ENCODE assay signal across 20 cellular contexts in the genomic region with DNA sequence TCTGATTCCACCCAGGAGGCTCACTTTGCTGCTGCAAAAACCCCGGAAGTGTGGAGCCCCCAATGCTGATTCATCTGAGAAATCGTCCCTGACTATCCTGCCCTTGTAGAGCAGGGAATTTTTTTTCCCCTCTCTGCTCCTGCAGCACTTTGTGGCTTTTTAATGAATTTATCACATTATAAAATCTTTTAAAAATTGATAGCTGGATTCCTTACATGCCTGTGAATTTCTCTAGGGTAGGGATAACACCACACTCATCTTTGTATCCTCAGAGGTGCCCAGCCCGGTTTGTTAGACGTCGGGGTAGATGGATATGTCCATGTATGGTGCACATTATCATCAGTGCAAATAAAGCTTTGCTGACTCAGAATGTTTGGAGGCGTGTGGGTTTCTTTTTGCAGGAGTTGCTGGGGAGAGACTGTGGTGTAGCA.
DNase-seq lines count a peak whose midpoint lies in the region; ATAC-seq and TF ChIP-seq lines count a peak whose summit lies in the region.
"Had no signal": no experiment of that assay in that cellular context is flagged by ENCODE, and none has a peak within 500 bp of the region (broad histone marks: within the 10 kb centered on the region; RNA-seq: fewer than 3 reads in every experiment).

No MANE protein-coding gene starts in this region.

- no peaks in the 10 kb centered on the region for H3K36me3 Mint-ChIP-seq in stimulated activated naive CD8-positive, alpha-beta T cell treated with anti-CD3 and anti-CD28 coated beads, Interleukin-15, Interleukin-2, amounts not matched to agents 100 ng/mL and 50 ng/mL, for 24 hours (ENCODE audit: low read depth)
- H3K36me3 Mint-ChIP-seq: CD8-positive, alpha-beta memory T cell had no signal

- H3K4me1 Mint-ChIP-seq in stimulated activated naive CD8-positive, alpha-beta T cell treated with anti-CD3 and anti-CD28 coated beads, Interleukin-15, Interleukin-2, amounts not matched to agents 100 ng/mL and 50 ng/mL, for 24 hours (ENCODE audit: low read depth) = peaks cover 37% of the 10 kb centered on the region
- peaks cover 36% of the 10 kb centered on the region for H3K4me1 Mint-ChIP-seq in stimulated activated naive CD8-positive, alpha-beta T cell treated with anti-CD3 and anti-CD28 coated beads, Interleukin-15, amount 100 ng/mL, for 72 hours

- no peak overlapping the region for H3K4me3 ChIP-seq in fibroblast of villous mesenchyme (ENCODE audit: low read depth, low read length)
- H3K4me3 ChIP-seq: SJSA1 had no signal

- no peaks in the 10 kb centered on the region for H3K9me3 Mint-ChIP-seq in stimulated activated naive CD8-positive, alpha-beta T cell treated with anti-CD3 and anti-CD28 coated beads, Interleukin-15, Interleukin-2, amounts not matched to agents 100 ng/mL and 50 ng/mL, for 24 hours
- no peaks in the 10 kb centered on the region for H3K9me3 Mint-ChIP-seq in stimulated activated naive CD8-positive, alpha-beta T cell treated with anti-CD3 and anti-CD28 coated beads, Interleukin-15, amount 100 ng/mL, for 72 hours
- H3K9me3 Mint-ChIP-seq: activated T-helper 2 cell treated with anti-CD3 and anti-CD28 coated beads, Interferon-gamma antibody, Interleukin-2, Interleukin-4, amounts not matched to agents 10 μg/mL and 5 μg/mL and 100 μg/mL, durations not matched to agents 14 hours and 24 hours and 36 hours; CD8-positive, alpha-beta memory T cell had no signal

- peak overlapping the region; percentile 99 for H3K27ac Mint-ChIP-seq in stimulated activated naive CD8-positive, alpha-beta T cell treated with anti-CD3 and anti-CD28 coated beads, Interleukin-15, Interleukin-2, amounts not matched to agents 100 ng/mL and 50 ng/mL, for 24 hours
- H3K27ac Mint-ChIP-seq in stimulated activated naive CD8-positive, alpha-beta T cell treated with anti-CD3 and anti-CD28 coated beads, Interleukin-15, amount 100 ng/mL, for 72 hours = no peak overlapping the region

- peaks cover 28% of the 10 kb centered on the region for H3K27me3 Mint-ChIP-seq in stimulated activated naive CD8-positive, alpha-beta T cell treated with anti-CD3 and anti-CD28 coated beads, Interleukin-15, Interleukin-2, amounts not matched to agents 100 ng/mL and 50 ng/mL, for 24 hours
- H3K27me3 Mint-ChIP-seq in stimulated activated naive CD8-positive, alpha-beta T cell treated with anti-CD3 and anti-CD28 coated beads, Interleukin-15, amount 100 ng/mL, for 72 hours = peaks cover 21% of the 10 kb centered on the region

- no peak for ATAC-seq in stimulated activated naive CD8-positive, alpha-beta T cell treated with anti-CD3 and anti-CD28 coated beads, Interleukin-15, amount 100 ng/mL, for 72 hours
- peak; percentile 81 for ATAC-seq in SK-N-SH treated with all-trans-retinoic acid at 6 μM for 48 hours
- no peak for ATAC-seq in GM21447 (IDR thresholded peaks at IDR 0.05; ENCODE audit: unreplicated experiment)
- no peak for ATAC-seq in esophagus mucosa
- ATAC-seq in GM19467 (IDR thresholded peaks at IDR 0.05; ENCODE audit: unreplicated experiment) = no peak
- ATAC-seq: activated CD4-positive, CD25-positive, alpha-beta regulatory T cell treated with anti-CD3 and anti-CD28 coated beads, Interleukin-2, amount 50 U/mL, for 24 hours had no signal

- DNase-seq in stimulated activated naive CD8-positive, alpha-beta T cell treated with anti-CD3 and anti-CD28 coated beads, Interleukin-15, amount 100 ng/mL, for 72 hours = no peak
- DNase-seq in fibroblast of villous mesenchyme (ENCODE audit: low read depth) (peak; percentile 38), NCI-H1092 treated with DMSO at 0.1 percent for 48 hours (lab: John Stamatoyannopoulos, UW) (no peak)
- DNase-seq: activated CD8-positive, alpha-beta memory T cell treated with anti-CD3 and anti-CD28 coated beads for 24 hours; amniotic stem cell; CD8-positive, alpha-beta memory T cell; HCEC 1CT; hypothalamus; KG1; NCI-H1417 treated with DMSO at 0.1 percent for 48 hours; NCI-H2171; T-helper 9 cell had no signal

- TF ChIP-seq CTCF in fibroblast of villous mesenchyme (IDR thresholded peaks at IDR 0.05; ENCODE audit: insufficient read depth, low read depth, low read length) = no peak

- peak overlapping the region; percentile 18 for H3K4me3 Mint-ChIP-seq in stimulated activated naive CD8-positive, alpha-beta T cell treated with anti-CD3 and anti-CD28 coated beads, Interleukin-15, Interleukin-2, amounts not matched to agents 100 ng/mL and 50 ng/mL, for 24 hours
- H3K4me3 Mint-ChIP-seq in stimulated activated naive CD8-positive, alpha-beta T cell treated with anti-CD3 and anti-CD28 coated beads, Interleukin-15, amount 100 ng/mL, for 72 hours = no peak overlapping the region

TF ChIP-seq in SK-N-SH treated with all-trans-retinoic acid at 6 μM for 48 hours, 23 proteins besides CTCF, POLR2A, EP300 and RAD21 (continues in another document):
- TF ChIP-seq OSR1 (CRISPR knock-in tag; IDR thresholded peaks at IDR 0.05) (no peak), GLIS3 (CRISPR knock-in tag; IDR thresholded peaks at IDR 0.05) (peak; percentile 73), ARNTL (CRISPR knock-in tag; IDR thresholded peaks at IDR 0.05; ENCODE audit: borderline replicate concordance, low read depth) (no peak), ZNF8 (CRISPR knock-in tag; IDR thresholded peaks at IDR 0.05) (no peak), CSDC2 (CRISPR knock-in tag; IDR thresholded peaks at IDR 0.05) (peak; percentile 27; the same call in 1 of the 2 replicates), ISL1 (CRISPR knock-in tag; IDR thresholded peaks at IDR 0.05) (peak; percentile 96)
- TF ChIP-seq, protein P1, sequence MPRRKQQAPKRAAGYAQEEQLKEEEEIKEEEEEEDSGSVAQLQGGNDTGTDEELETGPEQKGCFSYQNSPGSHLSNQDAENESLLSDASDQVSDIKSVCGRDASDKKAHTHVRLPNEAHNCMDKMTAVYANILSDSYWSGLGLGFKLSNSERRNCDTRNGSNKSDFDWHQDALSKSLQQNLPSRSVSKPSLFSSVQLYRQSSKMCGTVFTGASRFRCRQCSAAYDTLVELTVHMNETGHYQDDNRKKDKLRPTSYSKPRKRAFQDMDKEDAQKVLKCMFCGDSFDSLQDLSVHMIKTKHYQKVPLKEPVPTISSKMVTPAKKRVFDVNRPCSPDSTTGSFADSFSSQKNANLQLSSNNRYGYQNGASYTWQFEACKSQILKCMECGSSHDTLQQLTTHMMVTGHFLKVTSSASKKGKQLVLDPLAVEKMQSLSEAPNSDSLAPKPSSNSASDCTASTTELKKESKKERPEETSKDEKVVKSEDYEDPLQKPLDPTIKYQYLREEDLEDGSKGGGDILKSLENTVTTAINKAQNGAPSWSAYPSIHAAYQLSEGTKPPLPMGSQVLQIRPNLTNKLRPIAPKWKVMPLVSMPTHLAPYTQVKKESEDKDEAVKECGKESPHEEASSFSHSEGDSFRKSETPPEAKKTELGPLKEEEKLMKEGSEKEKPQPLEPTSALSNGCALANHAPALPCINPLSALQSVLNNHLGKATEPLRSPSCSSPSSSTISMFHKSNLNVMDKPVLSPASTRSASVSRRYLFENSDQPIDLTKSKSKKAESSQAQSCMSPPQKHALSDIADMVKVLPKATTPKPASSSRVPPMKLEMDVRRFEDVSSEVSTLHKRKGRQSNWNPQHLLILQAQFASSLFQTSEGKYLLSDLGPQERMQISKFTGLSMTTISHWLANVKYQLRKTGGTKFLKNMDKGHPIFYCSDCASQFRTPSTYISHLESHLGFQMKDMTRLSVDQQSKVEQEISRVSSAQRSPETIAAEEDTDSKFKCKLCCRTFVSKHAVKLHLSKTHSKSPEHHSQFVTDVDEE (CRISPR knock-in tag; IDR thresholded peaks at IDR 0.05) = no peak
- TF ChIP-seq, protein P2, sequence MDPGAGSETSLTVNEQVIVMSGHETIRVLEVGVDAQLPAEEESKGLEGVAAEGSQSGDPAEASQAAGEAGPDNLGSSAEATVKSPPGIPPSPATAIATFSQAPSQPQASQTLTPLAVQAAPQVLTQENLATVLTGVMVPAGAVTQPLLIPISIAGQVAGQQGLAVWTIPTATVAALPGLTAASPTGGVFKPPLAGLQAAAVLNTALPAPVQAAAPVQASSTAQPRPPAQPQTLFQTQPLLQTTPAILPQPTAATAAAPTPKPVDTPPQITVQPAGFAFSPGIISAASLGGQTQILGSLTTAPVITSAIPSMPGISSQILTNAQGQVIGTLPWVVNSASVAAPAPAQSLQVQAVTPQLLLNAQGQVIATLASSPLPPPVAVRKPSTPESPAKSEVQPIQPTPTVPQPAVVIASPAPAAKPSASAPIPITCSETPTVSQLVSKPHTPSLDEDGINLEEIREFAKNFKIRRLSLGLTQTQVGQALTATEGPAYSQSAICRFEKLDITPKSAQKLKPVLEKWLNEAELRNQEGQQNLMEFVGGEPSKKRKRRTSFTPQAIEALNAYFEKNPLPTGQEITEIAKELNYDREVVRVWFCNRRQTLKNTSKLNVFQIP (CRISPR knock-in tag; IDR thresholded peaks at IDR 0.05; ENCODE audit: borderline replicate concordance, low read depth) = no peak
- TF ChIP-seq, protein P3, sequence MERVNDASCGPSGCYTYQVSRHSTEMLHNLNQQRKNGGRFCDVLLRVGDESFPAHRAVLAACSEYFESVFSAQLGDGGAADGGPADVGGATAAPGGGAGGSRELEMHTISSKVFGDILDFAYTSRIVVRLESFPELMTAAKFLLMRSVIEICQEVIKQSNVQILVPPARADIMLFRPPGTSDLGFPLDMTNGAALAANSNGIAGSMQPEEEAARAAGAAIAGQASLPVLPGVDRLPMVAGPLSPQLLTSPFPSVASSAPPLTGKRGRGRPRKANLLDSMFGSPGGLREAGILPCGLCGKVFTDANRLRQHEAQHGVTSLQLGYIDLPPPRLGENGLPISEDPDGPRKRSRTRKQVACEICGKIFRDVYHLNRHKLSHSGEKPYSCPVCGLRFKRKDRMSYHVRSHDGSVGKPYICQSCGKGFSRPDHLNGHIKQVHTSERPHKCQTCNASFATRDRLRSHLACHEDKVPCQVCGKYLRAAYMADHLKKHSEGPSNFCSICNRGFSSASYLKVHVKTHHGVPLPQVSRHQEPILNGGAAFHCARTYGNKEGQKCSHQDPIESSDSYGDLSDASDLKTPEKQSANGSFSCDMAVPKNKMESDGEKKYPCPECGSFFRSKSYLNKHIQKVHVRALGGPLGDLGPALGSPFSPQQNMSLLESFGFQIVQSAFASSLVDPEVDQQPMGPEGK (CRISPR knock-in tag; IDR thresholded peaks at IDR 0.05; ENCODE audit: borderline replicate concordance) = peak; percentile 80; the same call in 1 of the 2 replicates
- TF ChIP-seq, protein P4, sequence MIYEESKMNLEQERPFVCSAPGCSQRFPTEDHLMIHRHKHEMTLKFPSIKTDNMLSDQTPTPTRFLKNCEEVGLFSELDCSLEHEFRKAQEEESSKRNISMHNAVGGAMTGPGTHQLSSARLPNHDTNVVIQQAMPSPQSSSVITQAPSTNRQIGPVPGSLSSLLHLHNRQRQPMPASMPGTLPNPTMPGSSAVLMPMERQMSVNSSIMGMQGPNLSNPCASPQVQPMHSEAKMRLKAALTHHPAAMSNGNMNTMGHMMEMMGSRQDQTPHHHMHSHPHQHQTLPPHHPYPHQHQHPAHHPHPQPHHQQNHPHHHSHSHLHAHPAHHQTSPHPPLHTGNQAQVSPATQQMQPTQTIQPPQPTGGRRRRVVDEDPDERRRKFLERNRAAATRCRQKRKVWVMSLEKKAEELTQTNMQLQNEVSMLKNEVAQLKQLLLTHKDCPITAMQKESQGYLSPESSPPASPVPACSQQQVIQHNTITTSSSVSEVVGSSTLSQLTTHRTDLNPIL (CRISPR knock-in tag; IDR thresholded peaks at IDR 0.05; ENCODE audit: low read depth) = peak; percentile 56; the same call in 1 of the 2 replicates
